In genomic region chr9:7376838-7377237, GRCh38 we compare ENCODE assay signal across 16 cellular contexts.
"Had no signal": no experiment of that assay in that cellular context is flagged by ENCODE, and none has a peak within 500 bp of the region (broad histone marks: within the 10 kb centered on the region; RNA-seq: fewer than 3 reads in every experiment).

No MANE protein-coding gene starts in this region.

- H3K4me1 ChIP-seq: suprapubic skin had no signal

- H3K36me3 ChIP-seq: ovary, suprapubic skin had no signal

- H3K27ac ChIP-seq: ovary, suprapubic skin had no signal

- DNase-seq: activated CD4-positive, alpha-beta T cell treated with anti-CD3 and anti-CD28 coated beads, Interleukin-2, amount 10 ng/mL, durations not matched to agents 7 days and 5 days; activated CD4-positive, CD25-positive, alpha-beta regulatory T cell; activated CD8-positive, alpha-beta memory T cell treated with anti-CD3 and anti-CD28 coated beads, Interleukin-2, amount 50 U/mL, for 48 hours; activated gamma-delta T cell; activated T-cell treated with anti-CD3 and anti-CD28 coated beads, Interleukin-2, amount 50 U/mL, for 72 hours; effector memory CD4-positive, alpha-beta T cell; islet precursor cell; mammary epithelial cell; naive B cell; ovary; stimulated activated naive CD8-positive, alpha-beta T cell treated with anti-CD3 and anti-CD28 coated beads, Interleukin-15, Interleukin-2, amounts not matched to agents 100 U/mL and 50 U/mL, for 24 hours; trophoblast cell had no signal

- H3K27me3 ChIP-seq: ovary, suprapubic skin had no signal

- H3K9me3 ChIP-seq: ovary, suprapubic skin had no signal

- H3K4me3 ChIP-seq: ovary, suprapubic skin had no signal

- ATAC-seq: activated naive CD4-positive, alpha-beta T cell treated with anti-CD3 and anti-CD28 coated beads, Interleukin-2, amount 50 U/mL, for 72 hours; activated T-cell treated with anti-CD3 and anti-CD28 coated beads, Interleukin-2, amount 50 U/mL, for 72 hours; left lobe of liver; sciatic nerve; stimulated activated naive CD8-positive, alpha-beta T cell treated with anti-CD3 and anti-CD28 coated beads, Interleukin-15, Interleukin-2, amounts not matched to agents 100 U/mL and 50 U/mL, for 24 hours had no signal
